ENCODE assay signal across 2 cellular contexts in the genomic region with DNA sequence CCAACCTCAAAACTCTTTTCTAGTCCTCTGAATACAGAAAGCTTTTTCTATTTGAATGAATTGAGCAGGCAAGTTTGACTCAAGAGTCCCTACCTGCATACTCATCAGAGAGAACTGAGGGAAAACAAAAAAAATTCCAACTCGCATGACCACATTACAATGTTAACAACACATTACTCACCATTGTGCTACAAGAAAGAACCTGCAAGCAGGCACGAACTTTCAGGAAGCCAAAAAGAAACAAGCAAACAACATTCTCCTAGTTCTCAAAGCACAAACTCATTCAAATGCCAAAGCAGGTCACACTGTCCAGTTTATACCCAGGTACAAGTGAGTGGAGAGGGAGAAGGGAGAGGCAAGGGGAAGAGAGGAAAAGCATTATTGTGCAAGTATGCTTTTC.
TF ChIP-seq lines count a peak whose summit lies in the region.

No MANE protein-coding gene starts in this region.

TF ChIP-seq in GM23338, 12 proteins besides CTCF, POLR2A, EP300 and RAD21 (continues in another document):
- TF ChIP-seq POLR2AphosphoS5 (IDR thresholded peaks at IDR 0.05; ENCODE audit: low read depth) (no peak), STAT1 (IDR thresholded peaks at IDR 0.05; ENCODE audit: unreplicated experiment) (no peak), ZNF331 (CRISPR knock-in tag; IDR thresholded peaks at IDR 0.05; ENCODE audit: low read depth) (no peak), ZNF114 (CRISPR knock-in tag; IDR thresholded peaks at IDR 0.05) (no peak), EZH2phosphoT487 (IDR thresholded peaks at IDR 0.05; ENCODE audit: unreplicated experiment) (no peak), NANOG (IDR thresholded peaks at IDR 0.05; ENCODE audit: borderline replicate concordance) (no peak), REST (IDR thresholded peaks at IDR 0.05; ENCODE audit: unreplicated experiment) (no peak), CREB1 (CRISPR knock-in tag; IDR thresholded peaks at IDR 0.05; ENCODE audit: low read depth) (no peak)
- TF ChIP-seq, protein P1, sequence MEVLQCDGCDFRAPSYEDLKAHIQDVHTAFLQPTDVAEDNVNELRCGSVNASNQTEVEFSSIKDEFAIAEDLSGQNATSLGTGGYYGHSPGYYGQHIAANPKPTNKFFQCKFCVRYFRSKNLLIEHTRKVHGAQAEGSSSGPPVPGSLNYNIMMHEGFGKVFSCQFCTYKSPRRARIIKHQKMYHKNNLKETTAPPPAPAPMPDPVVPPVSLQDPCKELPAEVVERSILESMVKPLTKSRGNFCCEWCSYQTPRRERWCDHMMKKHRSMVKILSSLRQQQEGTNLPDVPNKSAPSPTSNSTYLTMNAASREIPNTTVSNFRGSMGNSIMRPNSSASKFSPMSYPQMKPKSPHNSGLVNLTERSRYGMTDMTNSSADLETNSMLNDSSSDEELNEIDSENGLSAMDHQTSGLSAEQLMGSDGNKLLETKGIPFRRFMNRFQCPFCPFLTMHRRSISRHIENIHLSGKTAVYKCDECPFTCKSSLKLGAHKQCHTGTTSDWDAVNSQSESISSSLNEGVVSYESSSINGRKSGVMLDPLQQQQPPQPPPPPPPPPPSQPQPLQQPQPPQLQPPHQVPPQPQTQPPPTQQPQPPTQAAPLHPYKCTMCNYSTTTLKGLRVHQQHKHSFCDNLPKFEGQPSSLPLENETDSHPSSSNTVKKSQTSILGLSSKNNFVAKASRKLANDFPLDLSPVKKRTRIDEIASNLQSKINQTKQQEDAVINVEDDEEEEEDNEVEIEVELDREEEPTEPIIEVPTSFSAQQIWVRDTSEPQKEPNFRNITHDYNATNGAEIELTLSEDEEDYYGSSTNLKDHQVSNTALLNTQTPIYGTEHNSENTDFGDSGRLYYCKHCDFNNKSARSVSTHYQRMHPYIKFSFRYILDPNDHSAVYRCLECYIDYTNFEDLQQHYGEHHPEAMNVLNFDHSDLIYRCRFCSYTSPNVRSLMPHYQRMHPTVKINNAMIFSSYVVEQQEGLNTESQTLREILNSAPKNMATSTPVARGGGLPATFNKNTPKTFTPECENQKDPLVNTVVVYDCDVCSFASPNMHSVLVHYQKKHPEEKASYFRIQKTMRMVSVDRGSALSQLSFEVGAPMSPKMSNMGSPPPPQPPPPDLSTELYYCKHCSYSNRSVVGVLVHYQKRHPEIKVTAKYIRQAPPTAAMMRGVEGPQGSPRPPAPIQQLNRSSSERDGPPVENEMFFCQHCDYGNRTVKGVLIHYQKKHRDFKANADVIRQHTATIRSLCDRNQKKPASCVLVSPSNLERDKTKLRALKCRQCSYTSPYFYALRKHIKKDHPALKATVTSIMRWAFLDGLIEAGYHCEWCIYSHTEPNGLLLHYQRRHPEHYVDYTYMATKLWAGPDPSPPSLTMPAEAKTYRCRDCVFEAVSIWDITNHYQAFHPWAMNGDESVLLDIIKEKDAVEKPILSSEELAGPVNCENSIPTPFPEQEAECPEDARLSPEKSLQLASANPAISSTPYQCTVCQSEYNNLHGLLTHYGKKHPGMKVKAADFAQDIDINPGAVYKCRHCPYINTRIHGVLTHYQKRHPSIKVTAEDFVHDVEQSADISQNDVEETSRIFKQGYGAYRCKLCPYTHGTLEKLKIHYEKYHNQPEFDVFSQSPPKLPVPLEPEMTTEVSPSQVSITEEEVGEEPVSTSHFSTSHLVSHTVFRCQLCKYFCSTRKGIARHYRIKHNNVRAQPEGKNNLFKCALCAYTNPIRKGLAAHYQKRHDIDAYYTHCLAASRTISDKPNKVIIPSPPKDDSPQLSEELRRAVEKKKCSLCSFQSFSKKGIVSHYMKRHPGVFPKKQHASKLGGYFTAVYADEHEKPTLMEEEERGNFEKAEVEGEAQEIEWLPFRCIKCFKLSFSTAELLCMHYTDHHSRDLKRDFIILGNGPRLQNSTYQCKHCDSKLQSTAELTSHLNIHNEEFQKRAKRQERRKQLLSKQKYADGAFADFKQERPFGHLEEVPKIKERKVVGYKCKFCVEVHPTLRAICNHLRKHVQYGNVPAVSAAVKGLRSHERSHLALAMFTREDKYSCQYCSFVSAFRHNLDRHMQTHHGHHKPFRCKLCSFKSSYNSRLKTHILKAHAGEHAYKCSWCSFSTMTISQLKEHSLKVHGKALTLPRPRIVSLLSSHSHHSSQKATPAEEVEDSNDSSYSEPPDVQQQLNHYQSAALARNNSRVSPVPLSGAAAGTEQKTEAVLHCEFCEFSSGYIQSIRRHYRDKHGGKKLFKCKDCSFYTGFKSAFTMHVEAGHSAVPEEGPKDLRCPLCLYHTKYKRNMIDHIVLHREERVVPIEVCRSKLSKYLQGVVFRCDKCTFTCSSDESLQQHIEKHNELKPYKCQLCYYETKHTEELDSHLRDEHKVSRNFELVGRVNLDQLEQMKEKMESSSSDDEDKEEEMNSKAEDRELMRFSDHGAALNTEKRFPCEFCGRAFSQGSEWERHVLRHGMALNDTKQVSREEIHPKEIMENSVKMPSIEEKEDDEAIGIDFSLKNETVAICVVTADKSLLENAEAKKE (CRISPR knock-in tag; IDR thresholded peaks at IDR 0.05) = no peak
- TF ChIP-seq, protein P2, sequence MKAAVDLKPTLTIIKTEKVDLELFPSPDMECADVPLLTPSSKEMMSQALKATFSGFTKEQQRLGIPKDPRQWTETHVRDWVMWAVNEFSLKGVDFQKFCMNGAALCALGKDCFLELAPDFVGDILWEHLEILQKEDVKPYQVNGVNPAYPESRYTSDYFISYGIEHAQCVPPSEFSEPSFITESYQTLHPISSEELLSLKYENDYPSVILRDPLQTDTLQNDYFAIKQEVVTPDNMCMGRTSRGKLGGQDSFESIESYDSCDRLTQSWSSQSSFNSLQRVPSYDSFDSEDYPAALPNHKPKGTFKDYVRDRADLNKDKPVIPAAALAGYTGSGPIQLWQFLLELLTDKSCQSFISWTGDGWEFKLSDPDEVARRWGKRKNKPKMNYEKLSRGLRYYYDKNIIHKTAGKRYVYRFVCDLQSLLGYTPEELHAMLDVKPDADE (IDR thresholded peaks at IDR 0.05) = no peak

TF ChIP-seq in H1, 55 proteins besides CTCF, POLR2A, EP300 and RAD21:
- TF ChIP-seq GABPA (IDR thresholded peaks at IDR 0.05; ENCODE audit: borderline replicate concordance, insufficient read depth, low read length) (no peak), PHF8 (conservative IDR thresholded peaks at IDR 0.05; ENCODE audit: low read depth, low read length) (no peak), CREB1 (IDR thresholded peaks at IDR 0.05) (no peak), MAFK (IDR thresholded peaks at IDR 0.05; ENCODE audit: low read depth, low read length) (no peak), HDAC6 (IDR thresholded peaks at IDR 0.05; ENCODE audit: low read depth, low read length) (no peak), SP1 (IDR thresholded peaks at IDR 0.05; ENCODE audit: low read depth, low read length) (no peak), TAF1 (IDR thresholded peaks at IDR 0.05; ENCODE audit: low read depth, low read length) (no peak), HDAC2 (IDR thresholded peaks at IDR 0.05; ENCODE audit: borderline replicate concordance in 1 of 2, low read depth in 2 of 2, low read length in 2 of 2) (no peak), ZNF274 (IDR thresholded peaks at IDR 0.05; ENCODE audit: borderline replicate concordance, extremely low read depth, low read length) (no peak)
